ENCODE assay signal across 8 cellular contexts in the genomic region with DNA sequence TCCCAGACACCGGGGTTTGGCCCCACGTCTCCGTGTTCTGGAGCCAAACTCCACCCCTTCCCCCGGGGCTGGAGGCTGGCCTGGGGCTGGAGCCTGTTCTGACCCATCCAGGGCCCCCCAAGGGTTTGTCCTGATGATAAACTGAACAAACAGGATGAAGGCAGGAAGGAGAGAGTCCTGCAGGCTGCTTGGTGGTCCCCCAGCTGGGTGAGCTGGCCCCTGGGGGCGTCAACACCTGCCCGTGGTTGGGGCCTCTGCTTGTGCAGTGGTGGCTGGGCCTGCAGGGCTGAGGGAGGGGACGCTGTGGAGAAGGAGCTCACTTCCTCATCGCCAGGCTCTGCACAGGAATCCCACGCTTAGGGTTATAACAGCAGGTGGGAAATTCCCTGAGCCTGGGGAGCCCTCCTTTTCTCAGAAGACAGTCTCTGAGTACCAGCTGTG. TPM values are rescaled to one million over a fixed set of nuclear protein-coding genes. Genes with fewer than 3 reads are reported as not detected.
DNase-seq lines count a peak whose midpoint lies in the region; ATAC-seq and TF ChIP-seq lines count a peak whose summit lies in the region.

No MANE protein-coding gene starts in this region.

- H3K27ac Mint-ChIP-seq in T-cell = peak overlapping the region; percentile 75 to 80
- H3K27ac Mint-ChIP-seq in effector memory CD8-positive, alpha-beta T cell = peak overlapping the region; percentile 95 to 96

- TF ChIP-seq CTCF in GM12875 (IDR thresholded peaks at IDR 0.05; ENCODE audit: borderline replicate concordance, insufficient read depth, low read depth, low read length) = no peak

- H3K4me3 ChIP-seq in GM12875 (ENCODE audit: low read depth, low read length) = peak overlapping the region; percentile 62

- peak overlapping the region; percentile 85 to 95 (median 91) for H3K4me3 Mint-ChIP-seq in T-cell
- H3K4me3 Mint-ChIP-seq in effector memory CD8-positive, alpha-beta T cell = peak overlapping the region; percentile 92

- H3K27me3 Mint-ChIP-seq in T-cell = no peaks in the 10 kb centered on the region
- peaks cover 0 to 6% of the 10 kb centered on the region in 2 donors for H3K27me3 Mint-ChIP-seq in effector memory CD8-positive, alpha-beta T cell

- H3K9me3 Mint-ChIP-seq in T-cell = no peaks in the 10 kb centered on the region
- H3K9me3 Mint-ChIP-seq in effector memory CD8-positive, alpha-beta T cell = no peaks in the 10 kb centered on the region

- H3K36me3 Mint-ChIP-seq in T-cell = no peaks in the 10 kb centered on the region
- H3K36me3 Mint-ChIP-seq in effector memory CD8-positive, alpha-beta T cell (ENCODE audit: insufficient read depth) = peaks cover 25% of the 10 kb centered on the region

- ATAC-seq in HG02642 (IDR thresholded peaks at IDR 0.05; ENCODE audit: poor library complexity, unreplicated experiment) (peak; percentile 40), T-cell (replicated peaks in 1 of 4) (peak in 2 of 4 experiments; percentile 13 to 63)
- peak; percentile 31 for ATAC-seq in effector memory CD8-positive, alpha-beta T cell (replicated peaks)

- peaks cover 42 to 67% (median 55%) of the 10 kb centered on the region in 3 donors for H3K4me1 Mint-ChIP-seq in T-cell
- peaks cover 32 to 50% of the 10 kb centered on the region in 2 donors for H3K4me1 Mint-ChIP-seq in effector memory CD8-positive, alpha-beta T cell (ENCODE audit: low read depth in 2 of 2)

- CTCF ChIA-PET in T-cell (lab: Charles Lee) = interaction anchor here in 1 of 2 donors (1.0 kb wide), 1 partner anchor 25 kb away, joined by 3 read pairs; no protein-coding TSS in a partner anchor

- DNase-seq in T-cell = peak in 29 of 34 experiments; percentile 18 to 65 (median 41)
- peak in 1 of 3 experiments; percentile 19 for DNase-seq in effector memory CD8-positive, alpha-beta T cell
- peak; percentile 20 for DNase-seq in stimulated activated CD8-positive, alpha-beta memory T cell treated with anti-CD3 and anti-CD28 coated beads, Interleukin-4, amount 100 ng/mL, for 24 hours (ENCODE audit: low read depth)
- no peak for DNase-seq in putamen (ENCODE audit: low spot score)
- DNase-seq in superior temporal gyrus (ENCODE audit: extremely low spot score) = no peak
- DNase-seq in NCI-H1092 treated with DMSO at 0.1 percent for 48 hours (lab: John Stamatoyannopoulos, UW) = no peak

- POLR2A ChIA-PET in T-cell (lab: Charles Lee) = interaction anchor here in 1 of 2 donors (0.7 kb wide), 1 partner anchor 28 kb away, joined by 3 read pairs; no protein-coding TSS in a partner anchor

RNA-seq across cellular contexts. Expression of gene SH3TC1, which starts 2.3 kb away (rescaled TPM):
- 100 to 1,000 TPM in 1 of 5 donors, 10 to 100 TPM in 4; 24.6 to 103 (median 40.3) TPM for total RNA-seq in T-cell

RNA-seq across cellular contexts. Expression of gene ABLIM2, which starts 42.7 kb away (rescaled TPM):
- 1 to 10 TPM; 2.6 to 7.0 (median 5.5) TPM for total RNA-seq in T-cell

Comparison
In these comparisons a context has a peak if more than half of its experiments do, and no peak if none do; other contexts are left out.
1. DNase-seq: peak in T-cell (29 of 34) and stimulated activated CD8-positive, alpha-beta memory T cell treated with anti-CD3 and anti-CD28 coated beads, Interleukin-4, amount 100 ng/mL, for 24 hours (single experiment); none in putamen (single experiment), superior temporal gyrus (single experiment) and NCI-H1092 treated with DMSO at 0.1 percent for 48 hours (single experiment).